In the genomic region with DNA sequence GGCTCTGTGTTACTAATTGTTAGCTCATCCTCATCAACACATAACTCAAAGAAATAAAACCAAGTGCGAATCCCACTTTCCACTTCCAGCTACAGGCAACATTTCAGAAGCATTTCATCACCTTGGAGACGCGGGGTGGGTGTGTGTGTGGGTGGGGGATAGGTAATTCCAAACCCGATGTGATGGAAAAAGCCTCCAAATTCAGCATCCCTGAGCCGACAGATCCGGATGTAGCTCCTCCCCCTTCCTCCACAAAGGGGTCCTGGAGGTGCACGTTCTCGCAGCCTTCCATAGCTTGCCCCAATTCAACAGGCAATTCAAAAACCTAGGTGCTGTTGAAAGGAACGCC, we compare ENCODE assay signal across 8 cellular contexts. TPM values are rescaled to one million over a fixed set of nuclear protein-coding genes. Genes with fewer than 3 reads are reported as not detected.
DNase-seq lines count a peak whose midpoint lies in the region; ATAC-seq and TF ChIP-seq lines count a peak whose summit lies in the region.

No MANE protein-coding gene starts in this region.

- peak overlapping the region; percentile 97 for H3K27ac Mint-ChIP-seq in CD4-positive, alpha-beta T cell
- H3K27ac Mint-ChIP-seq in endodermal cell, result peak overlapping the region; percentile 100

- CTCF ChIA-PET in CD4-positive, alpha-beta T cell (lab: Charles Lee), result interaction anchor here (0.6 to 1.7 kb wide), 3 partner anchors 56 to 1348 kb away, joined by 3 read pairs; no protein-coding TSS in a partner anchor
- CTCF ChIA-PET in HEK293 (lab: Yijun Ruan, JAX), result interaction anchor here (0.6 to 1.6 kb wide), 5 partner anchors 8 to 120 kb away, joined by 3 to 4 read pairs (median 3); no protein-coding TSS in a partner anchor

- POLR2A ChIA-PET in CD4-positive, alpha-beta T cell (lab: Charles Lee), result interaction anchor here (0.6 to 2.1 kb wide), 11 partner anchors 12 to 1351 kb away, joined by 3 to 18 read pairs (median 3); a partner anchor contains a TSS
- POLR2A ChIA-PET in HEK293 (lab: Yijun Ruan, JAX), result interaction anchor here (1.0 to 1.2 kb wide), 3 partner anchors 11 to 676 kb away, joined by 3 to 4 read pairs (median 3); no protein-coding TSS in a partner anchor

- H3K36me3 Mint-ChIP-seq in CD4-positive, alpha-beta T cell (ENCODE audit: low read depth), result peaks cover 32% of the 10 kb centered on the region
- peaks cover 24% of the 10 kb centered on the region for H3K36me3 Mint-ChIP-seq in endodermal cell (ENCODE audit: low read depth)

- WGBS in endodermal cell (ENCODE audit: insufficient coverage in 1 of 2, insufficient read length in 1 of 2), 2 experiments, result 1% methylated on average over 7 of the region's 9 CpGs; no CpG with 5 or more reads in 1 of the 2 experiments
- WGBS in urinary bladder, result under 1% methylated on average over 9 of the region's 9 CpGs

- DNase-seq in CD4-positive, alpha-beta T cell, result no peak
- DNase-seq in Peyer's patch, result peak in 1 of 3 donors; percentile 32
- DNase-seq in endodermal cell, result no peak
- DNase-seq in midbrain (lab: John Stamatoyannopoulos, UW), result no peak
- DNase-seq in NOMO-1 treated with DMSO at 0.1 percent for 48 hours (lab: John Stamatoyannopoulos, UW; ENCODE audit: unreplicated experiment), result no peak

- H3K27me3 Mint-ChIP-seq in CD4-positive, alpha-beta T cell, result no peaks in the 10 kb centered on the region
- H3K27me3 Mint-ChIP-seq in endodermal cell (ENCODE audit: insufficient read depth), result no peaks in the 10 kb centered on the region

- H3K27ac ChIP-seq in CD4-positive, alpha-beta T cell (ENCODE audit: low read depth, low read length), result peak overlapping the region; percentile 86
- H3K27ac ChIP-seq in HEK293 (ENCODE audit: extremely low read depth, low read depth, low read length) (peak overlapping the region; percentile 46), Peyer's patch (peak overlapping the region; percentile 71 to 89 (median 83)), endodermal cell (ENCODE audit: low read depth, low read length) (peak overlapping the region; percentile 86), urinary bladder (ENCODE audit: low read depth) (no peak overlapping the region)

- peak overlapping the region; percentile 52 for H2AFZ ChIP-seq in neuron (ENCODE audit: low read depth, low read length)

- H3K9ac ChIP-seq in endodermal cell (ENCODE audit: extremely low read depth, low read length, poor library complexity, severe bottlenecking), result peak overlapping the region; percentile 69

- no peaks in the 10 kb centered on the region for H3K27me3 ChIP-seq in CD4-positive, alpha-beta T cell (ENCODE audit: control insufficient read depth, insufficient read depth, low read length)
- H3K27me3 ChIP-seq in Peyer's patch (no peaks in the 10 kb centered on the region), endodermal cell (ENCODE audit: control insufficient read depth, insufficient read depth, low read length, poor library complexity, severe bottlenecking) (no peaks in the 10 kb centered on the region), neuron (ENCODE audit: insufficient read depth, low read length) (no peaks in the 10 kb centered on the region)

- H3K36me3 ChIP-seq in HEK293 (ENCODE audit: control insufficient read depth in 2 of 2, insufficient read depth in 1 of 2, low read length in 2 of 2) (peaks cover 26 to 33% of the 10 kb centered on the region in 2 experiments), Peyer's patch (peaks cover 0 to 7% (median 0%) of the 10 kb centered on the region in 3 donors), endodermal cell (ENCODE audit: control insufficient read depth, insufficient read depth, low read length) (peaks cover 29% of the 10 kb centered on the region), neuron (ENCODE audit: insufficient read depth, low read length) (peaks cover 16% of the 10 kb centered on the region), urinary bladder (ENCODE audit: insufficient read depth) (no peaks in the 10 kb centered on the region)

- peaks cover 15% of the 10 kb centered on the region; the same call in 1 of the 2 replicates for H3K4me1 ChIP-seq in HEK293 (ENCODE audit: control insufficient read depth, insufficient read depth, low read length)
- H3K4me1 ChIP-seq in Peyer's patch, result peaks cover 0 to 27% (median 6%) of the 10 kb centered on the region in 4 donors
- H3K4me1 ChIP-seq in endodermal cell (ENCODE audit: control insufficient read depth, insufficient read depth, low read length), result peaks cover 2% of the 10 kb centered on the region
- H3K4me1 ChIP-seq in neuron (ENCODE audit: insufficient read depth, low read length), result peaks cover 27% of the 10 kb centered on the region
- no peaks in the 10 kb centered on the region for H3K4me1 ChIP-seq in urinary bladder (ENCODE audit: insufficient read depth)

- intact Hi-C loops in CD4-positive, alpha-beta T cell (cut with DNase I, micrococcal nuclease), result loop anchor here (5.0 kb wide), 5 partner anchors 155 to 1350 kb away; a partner anchor contains a TSS

- H3K9me3 ChIP-seq in CD4-positive, alpha-beta T cell (ENCODE audit: control insufficient read depth, low read length), result no peaks in the 10 kb centered on the region
- H3K9me3 ChIP-seq in HEK293 (ENCODE audit: control insufficient read depth, insufficient read depth, low read depth, low read length) (no peaks in the 10 kb centered on the region), Peyer's patch (no peaks in the 10 kb centered on the region), endodermal cell (ENCODE audit: control insufficient read depth, low read length) (no peaks in the 10 kb centered on the region), neuron (ENCODE audit: low read length) (no peaks in the 10 kb centered on the region)

- peaks cover 44% of the 10 kb centered on the region for H3K4me1 Mint-ChIP-seq in CD4-positive, alpha-beta T cell (ENCODE audit: low read depth)
- peaks cover 27% of the 10 kb centered on the region for H3K4me1 Mint-ChIP-seq in endodermal cell

- ATAC-seq in CD4-positive, alpha-beta T cell (ENCODE audit: poor library complexity), result peak; percentile 0

- TF ChIP-seq CTCF in CD4-positive, alpha-beta T cell (IDR thresholded peaks at IDR 0.05), result no peak
- TF ChIP-seq CTCF in HEK293 (tag by site-specific recombination; IDR thresholded peaks at IDR 0.05) (no peak), Peyer's patch (IDR thresholded peaks at IDR 0.05) (no peak), endodermal cell (conservative IDR thresholded peaks at IDR 0.05) (no peak)

- peak overlapping the region; percentile 85 for H3K4me3 ChIP-seq in HEK293 (ENCODE audit: low read depth, low read length)
- peak overlapping the region; percentile 64 to 95 (median 68) for H3K4me3 ChIP-seq in Peyer's patch
- peak overlapping the region; percentile 88 for H3K4me3 ChIP-seq in endodermal cell (ENCODE audit: low read length)
- peak overlapping the region; percentile 95 for H3K4me3 ChIP-seq in neuron (ENCODE audit: low read length)
- peak overlapping the region; percentile 79 for H3K4me3 ChIP-seq in urinary bladder (ENCODE audit: low read depth, low read length)

- no peak for TF ChIP-seq POLR2A in Peyer's patch (IDR thresholded peaks at IDR 0.05)

- no peaks in the 10 kb centered on the region for H3K9me3 Mint-ChIP-seq in CD4-positive, alpha-beta T cell
- no peaks in the 10 kb centered on the region for H3K9me3 Mint-ChIP-seq in endodermal cell

- peak overlapping the region; percentile 96 for H3K4me3 Mint-ChIP-seq in CD4-positive, alpha-beta T cell
- H3K4me3 Mint-ChIP-seq in endodermal cell, result peak overlapping the region; percentile 99

TF ChIP-seq in HEK293, 187 proteins besides CTCF, POLR2A, EP300 and RAD21:
- TF ChIP-seq, protein P1, sequence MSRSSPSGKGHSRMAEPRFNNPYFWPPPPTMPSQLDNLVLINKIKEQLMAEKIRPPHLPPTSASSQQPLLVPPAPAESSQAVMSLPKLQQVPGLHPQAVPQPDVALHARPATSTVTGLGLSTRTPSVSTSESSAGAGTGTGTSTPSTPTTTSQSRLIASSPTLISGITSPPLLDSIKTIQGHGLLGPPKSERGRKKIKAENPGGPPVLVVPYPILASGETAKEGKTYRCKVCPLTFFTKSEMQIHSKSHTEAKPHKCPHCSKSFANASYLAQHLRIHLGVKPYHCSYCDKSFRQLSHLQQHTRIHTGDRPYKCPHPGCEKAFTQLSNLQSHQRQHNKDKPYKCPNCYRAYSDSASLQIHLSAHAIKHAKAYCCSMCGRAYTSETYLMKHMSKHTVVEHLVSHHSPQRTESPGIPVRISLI (tag by site-specific recombination; IDR thresholded peaks at IDR 0.05), result no peak
- peak; percentile 27; the same call in 1 of the 2 replicates for TF ChIP-seq ZFHX2 (tag by site-specific recombination; conservative IDR thresholded peaks at IDR 0.05)

RNA-seq across cellular contexts. Expression of a gene that starts 0.5 kb away (rescaled TPM):
- total RNA-seq in CD4-positive, alpha-beta T cell, result 10 to 100 TPM; 39.6 to 41.4 TPM
- total RNA-seq in Peyer's patch, result 1 to 10 TPM; 3.7 to 9.1 (median 6.0) TPM
- 10 to 100 TPM; 35.0 to 39.7 TPM for total RNA-seq in endodermal cell
- 59.3 TPM for polyA plus RNA-seq in endodermal cell (2013, experiment 1 of 2)
- polyA plus RNA-seq in endodermal cell (2013, experiment 2 of 2), result 59.7 TPM
- total RNA-seq in urinary bladder, result 71.8 TPM
- polyA plus RNA-seq in urinary bladder, result 12.1 TPM
